In genomic region chr11:11555228-11555627, GRCh38 we compare ENCODE assay signal across 11 cellular contexts.
A peak's percentile ranks its signal among the peaks of the same experiment; 100 is the strongest.
DNase-seq lines count a peak whose midpoint lies in the region; ATAC-seq, FAIRE-seq and TF ChIP-seq lines count a peak whose summit lies in the region.
"Had no signal": no experiment of that assay in that cellular context is flagged by ENCODE, and none has a peak within 500 bp of the region (broad histone marks: within the 10 kb centered on the region; RNA-seq: fewer than 3 reads in every experiment).

No MANE protein-coding gene starts in this region.

- H3K4me1 ChIP-seq in SK-N-SH (ENCODE audit: control insufficient read depth in 1 of 2, insufficient read depth in 2 of 2, low read depth in 1 of 2, low read length in 1 of 2) = peaks cover 0 to 26% of the 10 kb centered on the region in 2 experiments; a peak in 1 of 4 replicates
- no peaks in the 10 kb centered on the region for H3K4me1 ChIP-seq in aorta (ENCODE audit: control insufficient read depth in 1 of 2, insufficient read depth in 2 of 2, low read length in 2 of 2)
- H3K4me1 ChIP-seq: A549 had no signal

- H3K79me2 ChIP-seq in SK-N-SH (ENCODE audit: insufficient read depth) = no peaks in the 10 kb centered on the region

- POLR2A ChIA-PET in SK-N-SH (lab: Yijun Ruan, JAX) = no interaction called here

- H3K36me3 Mint-ChIP-seq in Calu3 (ENCODE audit: insufficient read depth, unreplicated experiment) = no peaks in the 10 kb centered on the region

- no peak for ATAC-seq in SK-N-SH treated with all-trans-retinoic acid at 6 μM for 48 hours
- ATAC-seq in aorta (ENCODE audit: low FRiP score) = peak; percentile 52
- ATAC-seq: A549; activated naive CD8-positive, alpha-beta T cell treated with anti-CD3 and anti-CD28 coated beads, Interleukin-2, amount 50 U/mL, for 24 hours; mucosa of descending colon had no signal

- no peak overlapping the region for H3K9ac ChIP-seq in SK-N-SH

- no peak for TF ChIP-seq CTCF in SK-N-SH (IDR thresholded peaks at IDR 0.05)
- no peak for TF ChIP-seq CTCF in Calu3 (IDR thresholded peaks at IDR 0.05; ENCODE audit: unreplicated experiment)

- H3K27me3 Mint-ChIP-seq in Calu3 (ENCODE audit: unreplicated experiment) = no peaks in the 10 kb centered on the region

- TF ChIP-seq RAD21 in SK-N-SH (IDR thresholded peaks at IDR 0.05; ENCODE audit: low read length) = peak; percentile 13; the same call in 1 of the 2 replicates

- peak; percentile 5 for FAIRE-seq in islet of Langerhans (lab: Jason Lieb, UNC)
- FAIRE-seq: A549 had no signal

- no peaks in the 10 kb centered on the region for H3K9me2 ChIP-seq in SK-N-SH

- no peaks in the 10 kb centered on the region for H3F3A ChIP-seq in SK-N-SH (replicated peaks; ENCODE audit: insufficient read depth)

- H2AFZ ChIP-seq in SK-N-SH (ENCODE audit: low read depth) = no peak overlapping the region

- 27% methylated on average over 5 of the region's 6 CpGs for WGBS in SK-N-SH (ENCODE audit: low lambda C conversion rate)
- 3 to 7% methylated on average over 6 of the region's 6 CpGs for WGBS in aorta, 2 donors

- no TSS peak for BruUV-seq in Calu3 (replicated peaks; lab: Mats Ljungman, UMichigan)

- no peak for TF ChIP-seq EP300 in SK-N-SH (IDR thresholded peaks at IDR 0.05; ENCODE audit: borderline replicate concordance in 1 of 2, low read depth in 1 of 2, low read length in 1 of 2)

- H3K9me3 Mint-ChIP-seq in Calu3 (ENCODE audit: low read depth, unreplicated experiment) = peaks cover 5% of the 10 kb centered on the region
- H3K9me3 Mint-ChIP-seq: activated naive CD8-positive, alpha-beta T cell treated with anti-CD3 and anti-CD28 coated beads, Interleukin-2, amount 50 U/mL, for 24 hours had no signal

- H3K4me2 ChIP-seq in SK-N-SH = no peak overlapping the region
- H3K4me2 ChIP-seq: A549 had no signal

- DNase-seq in SK-N-SH = peak; percentile 63
- DNase-seq in NCI-H526 (lab: John Stamatoyannopoulos, UW) = peak; percentile 13 to 64
- peak; percentile 63 to 87 for DNase-seq in aorta
- DNase-seq in SHP77 treated with DMSO at 0.1 percent for 48 hours (lab: John Stamatoyannopoulos, UW) = no peak
- DNase-seq in NCI-H1048 (lab: John Stamatoyannopoulos, UW) = no peak
- no peak for DNase-seq in Calu3
- DNase-seq: activated naive CD8-positive, alpha-beta T cell treated with anti-CD3 and anti-CD28 coated beads, Interleukin-2, amount 50 U/mL, for 24 hours; mucosa of descending colon had no signal

- H3K27ac ChIP-seq in SK-N-SH (ENCODE audit: low read depth in 2 of 2, low read length in 1 of 2) = peak overlapping the region in 1 of 2 experiments; percentile 58; a peak in 1 of 4 replicates
- H3K27ac ChIP-seq in aorta (ENCODE audit: low read depth in 1 of 2, low read length in 2 of 2) = no peak overlapping the region
- H3K27ac ChIP-seq: A549 had no signal

- H3K36me3 ChIP-seq in SK-N-SH (replicated peaks in 1 of 2; ENCODE audit: control insufficient read depth in 1 of 2, insufficient read depth in 2 of 2, low read length in 1 of 2) (no peaks in the 10 kb centered on the region), aorta (ENCODE audit: control insufficient read depth in 1 of 2, insufficient read depth in 2 of 2, low read length in 1 of 2) (no peaks in the 10 kb centered on the region)

- H3K9me3 ChIP-seq in SK-N-SH (no peaks in the 10 kb centered on the region), aorta (ENCODE audit: control insufficient read depth, low read length) (no peaks in the 10 kb centered on the region)
- H3K9me3 ChIP-seq: A549, mucosa of descending colon had no signal

- CTCF ChIA-PET in SK-N-SH (lab: Yijun Ruan, JAX) (no interaction called here), Calu3 (lab: Charles Lee) (interaction anchor here (0.6 kb wide), 1 partner anchor 177 kb away, joined by 3 read pairs; no protein-coding TSS in a partner anchor)

- H3K4me3 Mint-ChIP-seq in Calu3 (ENCODE audit: low read depth, unreplicated experiment) = no peak overlapping the region
- H3K4me3 Mint-ChIP-seq: activated naive CD8-positive, alpha-beta T cell treated with anti-CD3 and anti-CD28 coated beads, Interleukin-2, amount 50 U/mL, for 24 hours had no signal

- no peak overlapping the region for H3K27ac Mint-ChIP-seq in Calu3 (ENCODE audit: unreplicated experiment)
- H3K27ac Mint-ChIP-seq: activated naive CD8-positive, alpha-beta T cell treated with anti-CD3 and anti-CD28 coated beads, Interleukin-2, amount 50 U/mL, for 24 hours had no signal

- H4K20me1 ChIP-seq in SK-N-SH (ENCODE audit: insufficient read depth) = no peaks in the 10 kb centered on the region

- intact Hi-C loops in aorta (cut with DNase I) (no loop called here), Calu3 (cut with micrococcal nuclease; ENCODE audit: unreplicated experiment) (no loop called here)

- H3K27me3 ChIP-seq in SK-N-SH (ENCODE audit: insufficient read depth) (no peaks in the 10 kb centered on the region), aorta (ENCODE audit: control insufficient read depth in 1 of 2, insufficient read depth in 2 of 2, low read length in 1 of 2) (no peaks in the 10 kb centered on the region)

- H3K4me3 ChIP-seq in SK-N-SH (ENCODE audit: low read depth in 2 of 2, low read length in 1 of 2) (no peak overlapping the region), aorta (ENCODE audit: low read length in 2 of 2) (no peak overlapping the region)
- H3K4me3 ChIP-seq: A549, mucosa of descending colon had no signal

- peaks cover 28% of the 10 kb centered on the region for H3K4me1 Mint-ChIP-seq in Calu3 (ENCODE audit: low read depth, unreplicated experiment)
- H3K4me1 Mint-ChIP-seq: activated naive CD8-positive, alpha-beta T cell treated with anti-CD3 and anti-CD28 coated beads, Interleukin-2, amount 50 U/mL, for 24 hours had no signal

TF ChIP-seq in SK-N-SH, 30 proteins besides CTCF, POLR2A, EP300 and RAD21:
- TF ChIP-seq MXI1 (IDR thresholded peaks at IDR 0.05; ENCODE audit: low read depth, low read length) = peak; percentile 62; the same call in 1 of the 2 replicates
- TF ChIP-seq PBX3 (IDR thresholded peaks at IDR 0.05) = no peak

TF ChIP-seq in SK-N-SH treated with all-trans-retinoic acid at 6 μM for 48 hours, 23 proteins besides CTCF, POLR2A, EP300 and RAD21:
- TF ChIP-seq ARNTL (CRISPR knock-in tag; IDR thresholded peaks at IDR 0.05; ENCODE audit: borderline replicate concordance, low read depth) = no peak
- TF ChIP-seq, protein P1, sequence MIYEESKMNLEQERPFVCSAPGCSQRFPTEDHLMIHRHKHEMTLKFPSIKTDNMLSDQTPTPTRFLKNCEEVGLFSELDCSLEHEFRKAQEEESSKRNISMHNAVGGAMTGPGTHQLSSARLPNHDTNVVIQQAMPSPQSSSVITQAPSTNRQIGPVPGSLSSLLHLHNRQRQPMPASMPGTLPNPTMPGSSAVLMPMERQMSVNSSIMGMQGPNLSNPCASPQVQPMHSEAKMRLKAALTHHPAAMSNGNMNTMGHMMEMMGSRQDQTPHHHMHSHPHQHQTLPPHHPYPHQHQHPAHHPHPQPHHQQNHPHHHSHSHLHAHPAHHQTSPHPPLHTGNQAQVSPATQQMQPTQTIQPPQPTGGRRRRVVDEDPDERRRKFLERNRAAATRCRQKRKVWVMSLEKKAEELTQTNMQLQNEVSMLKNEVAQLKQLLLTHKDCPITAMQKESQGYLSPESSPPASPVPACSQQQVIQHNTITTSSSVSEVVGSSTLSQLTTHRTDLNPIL (CRISPR knock-in tag; IDR thresholded peaks at IDR 0.05; ENCODE audit: low read depth) = no peak
- TF ChIP-seq ZNF8 (CRISPR knock-in tag; IDR thresholded peaks at IDR 0.05) = no peak
- TF ChIP-seq CSDC2 (CRISPR knock-in tag; IDR thresholded peaks at IDR 0.05) = no peak
- no peak for TF ChIP-seq TOX (CRISPR knock-in tag; IDR thresholded peaks at IDR 0.05; ENCODE audit: borderline replicate concordance)
- TF ChIP-seq ZNF565 (CRISPR knock-in tag; conservative IDR thresholded peaks at IDR 0.05; ENCODE audit: low read depth) = no peak
- TF ChIP-seq GLIS3 (CRISPR knock-in tag; IDR thresholded peaks at IDR 0.05) = no peak

Comparison
In these comparisons a context has a peak if more than half of its experiments do, and no peak if none do; other contexts are left out.
1. DNase-seq: peak in SK-N-SH (single experiment), NCI-H526 (2 of 2) and aorta (2 of 2); none in SHP77 treated with DMSO at 0.1 percent for 48 hours (single experiment), NCI-H1048 (single experiment) and Calu3 (single experiment).